8 cellular contexts compared by ENCODE assay signal in the genomic region with DNA sequence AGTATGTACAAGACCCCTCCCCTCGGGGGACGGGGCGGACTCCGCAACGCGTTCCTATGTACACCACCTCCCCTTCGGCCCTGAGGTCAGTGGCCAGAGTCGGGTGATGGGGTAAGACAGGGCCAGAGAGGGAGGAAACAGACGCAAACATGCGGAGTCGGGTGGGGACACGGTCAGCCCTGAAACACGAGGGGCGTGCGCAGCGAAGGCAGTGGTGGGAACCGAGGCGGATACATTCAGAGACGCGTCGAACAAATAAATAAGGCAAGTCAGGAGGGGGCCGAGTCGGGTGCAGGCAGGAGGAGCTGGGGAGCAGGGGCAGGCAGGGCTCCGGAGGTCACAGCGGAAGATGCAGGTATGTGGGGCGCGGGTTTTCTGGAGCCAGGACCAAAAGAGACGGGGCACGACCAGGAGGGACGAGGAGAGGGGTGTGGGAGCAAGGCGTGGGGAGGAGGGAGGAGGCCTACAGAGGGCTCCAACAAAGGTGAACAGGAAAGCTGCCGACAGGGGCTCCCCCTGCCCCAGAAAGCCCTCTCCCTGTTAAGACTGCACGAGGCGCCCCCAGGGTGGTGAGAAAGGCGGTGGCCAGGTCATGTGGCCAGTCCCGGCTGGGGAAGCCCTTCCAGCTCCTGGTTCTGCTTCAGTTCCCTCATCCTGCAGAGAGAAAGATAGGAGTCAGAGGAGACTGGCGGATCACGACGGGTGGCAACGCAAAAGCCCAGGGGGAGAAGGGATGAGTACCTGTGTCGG. TPM values are rescaled to one million over a fixed set of nuclear protein-coding genes. Genes with fewer than 3 reads are reported as not detected.
A peak's percentile ranks its signal among the peaks of the same experiment; 100 is the strongest.
DNase-seq lines count a peak whose midpoint lies in the region; ATAC-seq and TF ChIP-seq lines count a peak whose summit lies in the region.

No MANE protein-coding gene starts in this region.

- H2AFZ ChIP-seq in SU-DHL-6 (ENCODE audit: low read depth, low read length, severe bottlenecking): peak overlapping the region; percentile 68

- peak overlapping the region; percentile 92 for H3K4me2 ChIP-seq in SU-DHL-6 (ENCODE audit: low read depth, low read length, poor library complexity, severe bottlenecking)

- H3K27me3 ChIP-seq in AG04450 (ENCODE audit: control insufficient read depth, insufficient read depth, low read length) (no peaks in the 10 kb centered on the region), SU-DHL-6 (ENCODE audit: low read length) (no peaks in the 10 kb centered on the region), ectodermal cell (ENCODE audit: control insufficient read depth, insufficient read depth, low read length, poor library complexity, severe bottlenecking) (no peaks in the 10 kb centered on the region), muscle layer of colon (ENCODE audit: control insufficient read depth in 1 of 2, insufficient read depth in 2 of 2, low read length in 2 of 2) (no peaks in the 10 kb centered on the region)

- no peak for DNase-seq in AG04450 (ENCODE audit: low read depth, low spot score)
- DNase-seq in NCI-H226: no peak
- no peak for DNase-seq in NCI-H345 (lab: John Stamatoyannopoulos, UW)

- H3K9me2 ChIP-seq in SU-DHL-6 (replicated peaks; ENCODE audit: insufficient read depth, low read length): no peaks in the 10 kb centered on the region

- POLR2A ChIA-PET in AG04450 (lab: Yijun Ruan, JAX): interaction anchor here (0.6 to 5.6 kb wide), 11 partner anchors 11 to 173 kb away, joined by 3 to 128 read pairs (median 5); partner anchors contain the start of genes CAMTA2, ENO3, GP1BA and INCA1

- H3K9me3 ChIP-seq in AG04450 (ENCODE audit: control insufficient read depth, insufficient read depth, low read length) (peaks cover 5% of the 10 kb centered on the region; the same call in 1 of the 2 replicates), SU-DHL-6 (ENCODE audit: insufficient read depth, low read length) (no peaks in the 10 kb centered on the region), ectodermal cell (ENCODE audit: control insufficient read depth, low read length) (no peaks in the 10 kb centered on the region), muscle layer of colon (ENCODE audit: low read length) (no peaks in the 10 kb centered on the region)

- ATAC-seq in GM21825 (IDR thresholded peaks at IDR 0.05; ENCODE audit: unreplicated experiment) (peak; percentile 7), HG02623 (IDR thresholded peaks at IDR 0.05; ENCODE audit: unreplicated experiment) (no peak)

- H3K36me3 ChIP-seq in SU-DHL-6 (ENCODE audit: low read length): no peaks in the 10 kb centered on the region
- H3K36me3 ChIP-seq in ectodermal cell (ENCODE audit: control insufficient read depth, insufficient read depth, low read length): no peaks in the 10 kb centered on the region
- peaks cover 36% of the 10 kb centered on the region for H3K36me3 ChIP-seq in muscle layer of colon (ENCODE audit: insufficient read depth, low read length)

- H4K20me1 ChIP-seq in SU-DHL-6 (ENCODE audit: low read depth, low read length): no peaks in the 10 kb centered on the region

- peaks cover 8% of the 10 kb centered on the region; the same call in 1 of the 2 replicates for H3K79me2 ChIP-seq in SU-DHL-6 (ENCODE audit: insufficient read depth, low read length)

- H3K27ac ChIP-seq in AG04450 (ENCODE audit: low read depth, low read length): peak overlapping the region; percentile 98
- peak overlapping the region; percentile 60 for H3K27ac ChIP-seq in SU-DHL-6 (ENCODE audit: low read depth, low read length)
- peak overlapping the region; percentile 82 for H3K27ac ChIP-seq in ectodermal cell (ENCODE audit: insufficient read depth, low read depth, low read length, poor library complexity, severe bottlenecking)
- peak overlapping the region; percentile 95 for H3K27ac ChIP-seq in muscle layer of colon (ENCODE audit: low read depth, low read length)

- no peaks in the 10 kb centered on the region for H3F3A ChIP-seq in SU-DHL-6 (ENCODE audit: insufficient read depth)

- 5 to 6% methylated on average over 41 of the region's 41 CpGs for WGBS in ectodermal cell, 2 experiments

- H3K9ac ChIP-seq in SU-DHL-6 (ENCODE audit: low read length) (peak overlapping the region; percentile 81), muscle layer of colon (ENCODE audit: low read length) (peak overlapping the region; percentile 67)

- H3K4me3 ChIP-seq in AG04450 (ENCODE audit: low read depth, low read length) (peak overlapping the region; percentile 78), SU-DHL-6 (ENCODE audit: insufficient read depth, low read length, poor library complexity, severe bottlenecking) (peak overlapping the region; percentile 63), ectodermal cell (ENCODE audit: insufficient read depth, low read depth, low read length) (peak overlapping the region; percentile 81), muscle layer of colon (ENCODE audit: low read depth in 1 of 2, low read length in 2 of 2) (peak overlapping the region; percentile 66 to 87)

- H3K4me1 ChIP-seq in ectodermal cell (ENCODE audit: control insufficient read depth, insufficient read depth, low read length) (no peaks in the 10 kb centered on the region), muscle layer of colon (ENCODE audit: insufficient read depth, low read length) (peaks cover 32% of the 10 kb centered on the region)

- CTCF ChIA-PET in AG04450 (lab: Charles Lee): interaction anchor here (0.5 to 1.8 kb wide), 2 partner anchors 48 to 59 kb away, joined by 5 read pairs; no protein-coding TSS in a partner anchor

- TF ChIP-seq CTCF in AG04450 (IDR thresholded peaks at IDR 0.05; ENCODE audit: low read depth, low read length) (no peak), SU-DHL-6 (IDR thresholded peaks at IDR 0.05; ENCODE audit: insufficient read depth, low read length, poor library complexity, severe bottlenecking) (no peak)

RNA-seq across cellular contexts. Expression of gene SPAG7, which starts 0.7 kb away (rescaled TPM):
- polyA plus RNA-seq in AG04450 (2011; rRNA removed): 71.0 and 71.1 TPM in 2 replicates
- polyA minus RNA-seq in AG04450 (2011; rRNA and poly(A)+ RNA removed): 27.9 and 32.1 TPM in 2 replicates
- 110 TPM for polyA plus RNA-seq in ectodermal cell (2013, experiment 1 of 4)
- 102 TPM for polyA plus RNA-seq in ectodermal cell (2013, experiment 2 of 4)
- 93.6 TPM for polyA plus RNA-seq in ectodermal cell (2013, experiment 3 of 4)
- polyA plus RNA-seq in ectodermal cell (2013, experiment 4 of 4): 102 TPM

RNA-seq across cellular contexts. Expression of gene ENO3, which starts 17.4 kb away (rescaled TPM):
- polyA plus RNA-seq in AG04450 (2011; rRNA removed): 2.3 and 3.2 TPM in 2 replicates
- polyA minus RNA-seq in AG04450 (2011; rRNA and poly(A)+ RNA removed): 2.1 and 2.6 TPM in 2 replicates
- 87.1 TPM for polyA plus RNA-seq in ectodermal cell (2013, experiment 1 of 4)
- polyA plus RNA-seq in ectodermal cell (2013, experiment 2 of 4): 101 TPM
- 70.5 TPM for polyA plus RNA-seq in ectodermal cell (2013, experiment 3 of 4)
- polyA plus RNA-seq in ectodermal cell (2013, experiment 4 of 4): 78.5 TPM

RNA-seq across cellular contexts. Expression of gene CAMTA2, which starts 19.1 kb away (rescaled TPM):
- polyA plus RNA-seq in AG04450 (2011; rRNA removed): 18.0 and 20.0 TPM in 2 replicates
- polyA minus RNA-seq in AG04450 (2011; rRNA and poly(A)+ RNA removed): 12.0 and 14.8 TPM in 2 replicates
- polyA plus RNA-seq in ectodermal cell (2013, experiment 1 of 4): 15.7 TPM
- 14.8 TPM for polyA plus RNA-seq in ectodermal cell (2013, experiment 2 of 4)
- 14.0 TPM for polyA plus RNA-seq in ectodermal cell (2013, experiment 3 of 4)
- polyA plus RNA-seq in ectodermal cell (2013, experiment 4 of 4): 16.1 TPM

RNA-seq across cellular contexts. Expression of gene PFN1, which starts 20.0 kb away (rescaled TPM):
- polyA plus RNA-seq in AG04450 (2011; rRNA removed): 1,141 and 1,329 TPM in 2 replicates
- 784 and 887 TPM in 2 replicates for polyA minus RNA-seq in AG04450 (2011; rRNA and poly(A)+ RNA removed)
- polyA plus RNA-seq in ectodermal cell (2013, experiment 1 of 4): 623 TPM
- polyA plus RNA-seq in ectodermal cell (2013, experiment 2 of 4): 574 TPM
- 704 TPM for polyA plus RNA-seq in ectodermal cell (2013, experiment 3 of 4)
- 677 TPM for polyA plus RNA-seq in ectodermal cell (2013, experiment 4 of 4)

RNA-seq across cellular contexts. Expression of gene RNF167, which starts 28.3 kb away (rescaled TPM):
- polyA plus RNA-seq in AG04450 (2011; rRNA removed): 63.1 and 64.3 TPM in 2 replicates
- polyA minus RNA-seq in AG04450 (2011; rRNA and poly(A)+ RNA removed): 59.1 and 74.8 TPM in 2 replicates
- polyA plus RNA-seq in ectodermal cell (2013, experiment 1 of 4): 106 TPM
- 104 TPM for polyA plus RNA-seq in ectodermal cell (2013, experiment 2 of 4)
- 108 TPM for polyA plus RNA-seq in ectodermal cell (2013, experiment 3 of 4)
- polyA plus RNA-seq in ectodermal cell (2013, experiment 4 of 4): 115 TPM
